ENCODE assay signal across 12 cellular contexts in genomic region chr15:90774731-90775521, GRCh38. TPM values are rescaled to one million over a fixed set of nuclear protein-coding genes. Genes with fewer than 3 reads are reported as not detected.
DNase-seq lines count a peak whose midpoint lies in the region; ATAC-seq, FAIRE-seq and TF ChIP-seq lines count a peak whose summit lies in the region.
"Had no signal": no experiment of that assay in that cellular context is flagged by ENCODE, and none has a peak within 500 bp of the region (broad histone marks: within the 10 kb centered on the region; RNA-seq: fewer than 3 reads in every experiment).

No MANE protein-coding gene starts in this region.

- H3K4me3 ChIP-seq in AG10803 (ENCODE audit: low read length) (no peak overlapping the region), mesendoderm (ENCODE audit: low read length) (no peak overlapping the region)
- H3K4me3 ChIP-seq: K562 had no signal

- no peaks in the 10 kb centered on the region for H3K4me1 ChIP-seq in mesendoderm (ENCODE audit: control insufficient read depth, low read depth, low read length)

- no peak overlapping the region for H3K4me2 ChIP-seq in mesendoderm (ENCODE audit: low read length)

- H3K27me3 ChIP-seq in mesendoderm (ENCODE audit: insufficient read depth, low read length, poor library complexity): no peaks in the 10 kb centered on the region

- H3K56ac ChIP-seq in mesendoderm (ENCODE audit: low read length): no peak overlapping the region

- no CpG with 5 or more reads among the region's 5 CpGs for WGBS in mesendoderm (ENCODE audit: extremely low coverage, insufficient coverage, low lambda C conversion rate)

- H2BK120ac ChIP-seq in mesendoderm (ENCODE audit: low read depth, low read length): no peak overlapping the region

- H3K18ac ChIP-seq in mesendoderm (ENCODE audit: low read length): no peak overlapping the region

- no peak overlapping the region for H3K4ac ChIP-seq in mesendoderm (ENCODE audit: low read depth, low read length)

- TF ChIP-seq CTCF in AG10803 (conservative IDR thresholded peaks at IDR 0.05; ENCODE audit: low read length): no peak

- H4K5ac ChIP-seq in mesendoderm (ENCODE audit: low read length): no peak overlapping the region

- no peak overlapping the region for H2BK5ac ChIP-seq in mesendoderm (ENCODE audit: low read length)

- no peak overlapping the region for H3K23ac ChIP-seq in mesendoderm (ENCODE audit: low read length)

- H2AK5ac ChIP-seq in mesendoderm (ENCODE audit: low read length): no peak overlapping the region

- H3K36me3 ChIP-seq in mesendoderm (ENCODE audit: control insufficient read depth, insufficient read depth, low read length): peaks cover 2% of the 10 kb centered on the region

- DNase-seq in AG10803 (ENCODE audit: low read depth): peak; percentile 66
- peak; percentile 67 for DNase-seq in HTR-8/SVneo (ENCODE audit: insufficient read length, low spot score)
- DNase-seq in amniotic stem cell (lab: John Stamatoyannopoulos, UW): peak; percentile 4
- peak; percentile 75 for DNase-seq in hepatic stellate cell (ENCODE audit: low spot score)
- DNase-seq in G401 (ENCODE audit: low spot score): no peak
- DNase-seq in mesendoderm: no peak
- no peak for DNase-seq in ecto neural progenitor cell (ENCODE audit: low spot score)
- DNase-seq: CD8-positive, alpha-beta T cell; NCI-H2081; stimulated activated CD4-positive, alpha-beta T cell treated with anti-CD3 and anti-CD28 coated beads, Interleukin-4, amount 100 ng/mL, for 4 hours had no signal

- no peak overlapping the region for H3K9ac ChIP-seq in mesendoderm (ENCODE audit: low read length)

- no peaks in the 10 kb centered on the region for H3K79me1 ChIP-seq in mesendoderm (ENCODE audit: low read length)

- H2BK15ac ChIP-seq in mesendoderm (replicated peaks; ENCODE audit: low read depth): no peak overlapping the region

- H3K79me2 ChIP-seq in mesendoderm (ENCODE audit: control insufficient read depth, insufficient read depth, low read length): no peaks in the 10 kb centered on the region

- no peak overlapping the region for H3K27ac ChIP-seq in mesendoderm (ENCODE audit: low read depth, low read length)

- no peak for FAIRE-seq in HTR-8/SVneo (lab: Jason Lieb, UNC)
- FAIRE-seq: K562 had no signal

- ATAC-seq in HG03095 (IDR thresholded peaks at IDR 0.05; ENCODE audit: unreplicated experiment): no peak
- ATAC-seq: CD8-positive, alpha-beta T cell; K562 had no signal

- in situ Hi-C loops in G401 (cut with HindIII; ENCODE audit: low sequenced_read_pairs): no loop called here

- no peak overlapping the region for H4K8ac ChIP-seq in mesendoderm (ENCODE audit: low read depth, low read length)

RNA-seq across cellular contexts. Expression of gene BLM, which starts 57.8 kb away (rescaled TPM):
- total RNA-seq in G401 (2014; rRNA removed; shearing (Covaris generic)): 19.0 and 25.7 TPM in 2 replicates
- 33.2 TPM for polyA plus RNA-seq in mesendoderm (2013, experiment 1 of 2)
- 30.6 TPM for polyA plus RNA-seq in mesendoderm (2013, experiment 2 of 2)

Comparison
In these comparisons a context has a peak if more than half of its experiments do, and no peak if none do; other contexts are left out.
1. DNase-seq: peak in AG10803 (single experiment), HTR-8/SVneo (single experiment), amniotic stem cell (single experiment) and hepatic stellate cell (single experiment); none in G401 (single experiment), mesendoderm (single experiment) and ecto neural progenitor cell (single experiment).